Comparison of ENCODE assay signal across 14 cellular contexts in genomic region chr20:35120012-35120701, GRCh38. TPM values are rescaled to one million over a fixed set of nuclear protein-coding genes. Genes with fewer than 3 reads are reported as not detected.
DNase-seq lines count a peak whose midpoint lies in the region; ATAC-seq and TF ChIP-seq lines count a peak whose summit lies in the region.
"Had no signal": no experiment of that assay in that cellular context is flagged by ENCODE, and none has a peak within 500 bp of the region (broad histone marks: within the 10 kb centered on the region; RNA-seq: fewer than 3 reads in every experiment).

No MANE protein-coding gene starts in this region.

- H3K4me3 Mint-ChIP-seq in activated T-helper 17 cell treated with anti-CD3 and anti-CD28 coated beads, Interleukin-2, amount 50 U/mL, for 72 hours = no peak overlapping the region
- H3K4me3 Mint-ChIP-seq in chondrocyte (ENCODE audit: unreplicated experiment) = no peak overlapping the region
- H3K4me3 Mint-ChIP-seq: activated naive CD8-positive, alpha-beta T cell treated with anti-CD3 and anti-CD28 coated beads, Interleukin-2, amount 10 ng/mL, durations not matched to agents 7 days and 5 days; CD4-positive, alpha-beta memory T cell had no signal

- H3K4me1 Mint-ChIP-seq in activated T-helper 17 cell treated with anti-CD3 and anti-CD28 coated beads, Interleukin-2, amount 50 U/mL, for 72 hours = peaks cover 6% of the 10 kb centered on the region
- peaks cover 16% of the 10 kb centered on the region for H3K4me1 Mint-ChIP-seq in chondrocyte (ENCODE audit: low read depth)
- H3K4me1 Mint-ChIP-seq: CD4-positive, alpha-beta memory T cell had no signal

- H3K9me3 ChIP-seq in AG04450 (ENCODE audit: control insufficient read depth, insufficient read depth, low read length) = no peaks in the 10 kb centered on the region
- H3K9me3 ChIP-seq: stomach had no signal

- H3K27ac Mint-ChIP-seq in activated T-helper 17 cell treated with anti-CD3 and anti-CD28 coated beads, Interleukin-2, amount 50 U/mL, for 72 hours = peak overlapping the region; percentile 67
- H3K27ac Mint-ChIP-seq in chondrocyte (ENCODE audit: unreplicated experiment) = no peak overlapping the region
- H3K27ac Mint-ChIP-seq: activated naive CD8-positive, alpha-beta T cell treated with anti-CD3 and anti-CD28 coated beads, Interleukin-2, amount 10 ng/mL, durations not matched to agents 7 days and 5 days had no signal

- POLR2A ChIA-PET in AG04450 (lab: Yijun Ruan, JAX) = no interaction called here

- peaks cover 100% of the 10 kb centered on the region for H3K36me3 Mint-ChIP-seq in activated T-helper 17 cell treated with anti-CD3 and anti-CD28 coated beads, Interleukin-2, amount 50 U/mL, for 72 hours (ENCODE audit: low read depth)
- peaks cover 64% of the 10 kb centered on the region for H3K36me3 Mint-ChIP-seq in chondrocyte (ENCODE audit: low read depth)

- CTCF ChIA-PET in AG04450 (lab: Charles Lee) = interaction anchor here (1.7 kb wide), 1 partner anchor 24 kb away, joined by 13 read pairs; no protein-coding TSS in a partner anchor

- H3K27me3 Mint-ChIP-seq in activated T-helper 17 cell treated with anti-CD3 and anti-CD28 coated beads, Interleukin-2, amount 50 U/mL, for 72 hours = no peaks in the 10 kb centered on the region
- no peaks in the 10 kb centered on the region for H3K27me3 Mint-ChIP-seq in chondrocyte (ENCODE audit: low read depth)
- H3K27me3 Mint-ChIP-seq: activated naive CD8-positive, alpha-beta T cell treated with anti-CD3 and anti-CD28 coated beads, Interleukin-2, amount 10 ng/mL, durations not matched to agents 7 days and 5 days; CD4-positive, alpha-beta memory T cell had no signal

- no peaks in the 10 kb centered on the region for H3K27me3 ChIP-seq in AG04450 (ENCODE audit: control insufficient read depth, insufficient read depth, low read length)
- H3K27me3 ChIP-seq: stomach had no signal

- DNase-seq in AG04450 (ENCODE audit: low read depth, low spot score) (peak; percentile 32), LHCN-M2 (ENCODE audit: low read depth) (peak; percentile 20), iris pigment epithelial cell (ENCODE audit: low read depth) (peak; percentile 94), chondrocyte (ENCODE audit: low spot score) (no peak)
- DNase-seq in activated effector memory CD4-positive, alpha-beta T cell treated with Interleukin-2 at 50 U/mL for 16 hours = no peak
- DNase-seq: activated naive CD8-positive, alpha-beta T cell treated with anti-CD3 and anti-CD28 coated beads, Interleukin-2, amount 10 ng/mL, durations not matched to agents 7 days and 5 days; CD4-positive, alpha-beta memory T cell; MM.1S; retina; stomach had no signal

- no peak for TF ChIP-seq CTCF in AG04450 (IDR thresholded peaks at IDR 0.05; ENCODE audit: low read depth, low read length)
- TF ChIP-seq CTCF in chondrocyte (IDR thresholded peaks at IDR 0.05) = no peak

- no peak overlapping the region for H3K4me3 ChIP-seq in AG04450 (ENCODE audit: low read depth, low read length)
- H3K4me3 ChIP-seq: stomach had no signal

- no peaks in the 10 kb centered on the region for H3K9me3 Mint-ChIP-seq in activated T-helper 17 cell treated with anti-CD3 and anti-CD28 coated beads, Interleukin-2, amount 50 U/mL, for 72 hours
- no peaks in the 10 kb centered on the region for H3K9me3 Mint-ChIP-seq in chondrocyte (ENCODE audit: low read depth)
- H3K9me3 Mint-ChIP-seq: activated naive CD8-positive, alpha-beta T cell treated with anti-CD3 and anti-CD28 coated beads, Interleukin-2, amount 10 ng/mL, durations not matched to agents 7 days and 5 days; CD4-positive, alpha-beta memory T cell had no signal

- peak; percentile 82 for ATAC-seq in activated T-helper 17 cell treated with anti-CD3 and anti-CD28 coated beads, Interleukin-2, amount 50 U/mL, for 72 hours (replicated peaks)
- ATAC-seq in GM19452 (IDR thresholded peaks at IDR 0.05; ENCODE audit: unreplicated experiment) = no peak
- no peak for ATAC-seq in HG03354 (IDR thresholded peaks at IDR 0.05; ENCODE audit: poor library complexity, severe bottlenecking, unreplicated experiment)
- ATAC-seq: SK-N-SH treated with all-trans-retinoic acid at 6 μM for 48 hours had no signal

- H3K27ac ChIP-seq in AG04450 (ENCODE audit: low read depth, low read length) = no peak overlapping the region

RNA-seq across cellular contexts. Expression of gene EDEM2, which starts 27.0 kb away (rescaled TPM):
- polyA plus RNA-seq in AG04450 (2011; rRNA removed) = 28.3 and 30.3 TPM in 2 replicates
- 16.0 and 19.9 TPM in 2 replicates for polyA minus RNA-seq in AG04450 (2011; rRNA and poly(A)+ RNA removed)
- 34.7 and 40.6 TPM in 2 replicates for total RNA-seq in LHCN-M2 (2014; rRNA removed)
- 26.9 TPM for polyA plus RNA-seq in LHCN-M2 (2012)
- 10 to 100 TPM; 19.2 to 22.9 TPM for total RNA-seq in activated T-helper 17 cell treated with anti-CD3 and anti-CD28 coated beads, Interleukin-2, amount 50 U/mL, for 72 hours
- total RNA-seq in chondrocyte = 21.0 to 25.5 TPM (median 22.4 TPM) in 3 replicates

RNA-seq across cellular contexts. Expression of gene TRPC4AP, which starts 27.6 kb away (rescaled TPM):
- 85.4 and 94.0 TPM in 2 replicates for polyA plus RNA-seq in AG04450 (2011; rRNA removed)
- polyA minus RNA-seq in AG04450 (2011; rRNA and poly(A)+ RNA removed) = 107 and 121 TPM in 2 replicates
- total RNA-seq in LHCN-M2 (2014; rRNA removed) (57.1 and 64.8 TPM in 2 replicates), chondrocyte (83.4 to 118 TPM (median 112 TPM) in 3 replicates)
- 57.6 TPM for polyA plus RNA-seq in LHCN-M2 (2012)
- total RNA-seq in activated T-helper 17 cell treated with anti-CD3 and anti-CD28 coated beads, Interleukin-2, amount 50 U/mL, for 72 hours = 10 to 100 TPM; 34.1 to 54.3 TPM

RNA-seq across cellular contexts. Expression of gene PROCR, which starts 51.7 kb away (rescaled TPM):
- 73.8 and 86.5 TPM in 2 replicates for polyA plus RNA-seq in AG04450 (2011; rRNA removed)
- polyA minus RNA-seq in AG04450 (2011; rRNA and poly(A)+ RNA removed) = 26.2 and 34.1 TPM in 2 replicates
- total RNA-seq in LHCN-M2 (2014; rRNA removed) (44.4 and 44.5 TPM in 2 replicates), chondrocyte (2.8 to 5.2 TPM (median 3.5 TPM) in 3 replicates)
- polyA plus RNA-seq in LHCN-M2 (2012) = 20.7 TPM
- 1 to 10 TPM; 1.8 to 2.5 TPM for total RNA-seq in activated T-helper 17 cell treated with anti-CD3 and anti-CD28 coated beads, Interleukin-2, amount 50 U/mL, for 72 hours

Comparison
In these comparisons a context has a peak if more than half of its experiments do, and no peak if none do; other contexts are left out.
1. DNase-seq: peak in AG04450 (single experiment), LHCN-M2 (single experiment) and iris pigment epithelial cell (single experiment); none in chondrocyte (single experiment) and activated effector memory CD4-positive, alpha-beta T cell treated with Interleukin-2 at 50 U/mL for 16 hours (single experiment).